1 cellular context compared by ENCODE assay signal in genomic region chr15:64437982-64438381, GRCh38.
TF ChIP-seq lines count a peak whose summit lies in the region.

No MANE protein-coding gene starts in this region.

TF ChIP-seq in HepG2, 621 proteins besides CTCF, POLR2A, EP300 and RAD21:
- no peak for TF ChIP-seq NONO (IDR thresholded peaks at IDR 0.05)
- no peak for TF ChIP-seq NONO (CRISPR knock-in tag; conservative IDR thresholded peaks at IDR 0.05)
- no peak for TF ChIP-seq REST (IDR thresholded peaks at IDR 0.05; ENCODE audit: borderline replicate concordance in 1 of 2, low read depth in 1 of 2, low read length in 2 of 2)
- TF ChIP-seq TRIM22 (IDR thresholded peaks at IDR 0.05): no peak
- TF ChIP-seq NR2F2 (IDR thresholded peaks at IDR 0.05; ENCODE audit: borderline replicate concordance, low read depth): no peak
- no peak for TF ChIP-seq ZNF709 (CRISPR knock-in tag; IDR thresholded peaks at IDR 0.05)
- TF ChIP-seq, protein P1, sequence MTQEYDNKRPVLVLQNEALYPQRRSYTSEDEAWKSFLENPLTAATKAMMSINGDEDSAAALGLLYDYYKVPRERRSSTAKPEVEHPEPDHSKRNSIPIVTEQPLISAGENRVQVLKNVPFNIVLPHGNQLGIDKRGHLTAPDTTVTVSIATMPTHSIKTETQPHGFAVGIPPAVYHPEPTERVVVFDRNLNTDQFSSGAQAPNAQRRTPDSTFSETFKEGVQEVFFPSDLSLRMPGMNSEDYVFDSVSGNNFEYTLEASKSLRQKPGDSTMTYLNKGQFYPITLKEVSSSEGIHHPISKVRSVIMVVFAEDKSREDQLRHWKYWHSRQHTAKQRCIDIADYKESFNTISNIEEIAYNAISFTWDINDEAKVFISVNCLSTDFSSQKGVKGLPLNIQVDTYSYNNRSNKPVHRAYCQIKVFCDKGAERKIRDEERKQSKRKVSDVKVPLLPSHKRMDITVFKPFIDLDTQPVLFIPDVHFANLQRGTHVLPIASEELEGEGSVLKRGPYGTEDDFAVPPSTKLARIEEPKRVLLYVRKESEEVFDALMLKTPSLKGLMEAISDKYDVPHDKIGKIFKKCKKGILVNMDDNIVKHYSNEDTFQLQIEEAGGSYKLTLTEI (CRISPR knock-in tag; conservative IDR thresholded peaks at IDR 0.05): no peak
- TF ChIP-seq RBAK (CRISPR knock-in tag; IDR thresholded peaks at IDR 0.05): no peak
- no peak for TF ChIP-seq TFAP4 (IDR thresholded peaks at IDR 0.05; ENCODE audit: borderline replicate concordance, low read depth)
- TF ChIP-seq GPBP1L1 (CRISPR knock-in tag; IDR thresholded peaks at IDR 0.05): no peak
- TF ChIP-seq, protein P2, sequence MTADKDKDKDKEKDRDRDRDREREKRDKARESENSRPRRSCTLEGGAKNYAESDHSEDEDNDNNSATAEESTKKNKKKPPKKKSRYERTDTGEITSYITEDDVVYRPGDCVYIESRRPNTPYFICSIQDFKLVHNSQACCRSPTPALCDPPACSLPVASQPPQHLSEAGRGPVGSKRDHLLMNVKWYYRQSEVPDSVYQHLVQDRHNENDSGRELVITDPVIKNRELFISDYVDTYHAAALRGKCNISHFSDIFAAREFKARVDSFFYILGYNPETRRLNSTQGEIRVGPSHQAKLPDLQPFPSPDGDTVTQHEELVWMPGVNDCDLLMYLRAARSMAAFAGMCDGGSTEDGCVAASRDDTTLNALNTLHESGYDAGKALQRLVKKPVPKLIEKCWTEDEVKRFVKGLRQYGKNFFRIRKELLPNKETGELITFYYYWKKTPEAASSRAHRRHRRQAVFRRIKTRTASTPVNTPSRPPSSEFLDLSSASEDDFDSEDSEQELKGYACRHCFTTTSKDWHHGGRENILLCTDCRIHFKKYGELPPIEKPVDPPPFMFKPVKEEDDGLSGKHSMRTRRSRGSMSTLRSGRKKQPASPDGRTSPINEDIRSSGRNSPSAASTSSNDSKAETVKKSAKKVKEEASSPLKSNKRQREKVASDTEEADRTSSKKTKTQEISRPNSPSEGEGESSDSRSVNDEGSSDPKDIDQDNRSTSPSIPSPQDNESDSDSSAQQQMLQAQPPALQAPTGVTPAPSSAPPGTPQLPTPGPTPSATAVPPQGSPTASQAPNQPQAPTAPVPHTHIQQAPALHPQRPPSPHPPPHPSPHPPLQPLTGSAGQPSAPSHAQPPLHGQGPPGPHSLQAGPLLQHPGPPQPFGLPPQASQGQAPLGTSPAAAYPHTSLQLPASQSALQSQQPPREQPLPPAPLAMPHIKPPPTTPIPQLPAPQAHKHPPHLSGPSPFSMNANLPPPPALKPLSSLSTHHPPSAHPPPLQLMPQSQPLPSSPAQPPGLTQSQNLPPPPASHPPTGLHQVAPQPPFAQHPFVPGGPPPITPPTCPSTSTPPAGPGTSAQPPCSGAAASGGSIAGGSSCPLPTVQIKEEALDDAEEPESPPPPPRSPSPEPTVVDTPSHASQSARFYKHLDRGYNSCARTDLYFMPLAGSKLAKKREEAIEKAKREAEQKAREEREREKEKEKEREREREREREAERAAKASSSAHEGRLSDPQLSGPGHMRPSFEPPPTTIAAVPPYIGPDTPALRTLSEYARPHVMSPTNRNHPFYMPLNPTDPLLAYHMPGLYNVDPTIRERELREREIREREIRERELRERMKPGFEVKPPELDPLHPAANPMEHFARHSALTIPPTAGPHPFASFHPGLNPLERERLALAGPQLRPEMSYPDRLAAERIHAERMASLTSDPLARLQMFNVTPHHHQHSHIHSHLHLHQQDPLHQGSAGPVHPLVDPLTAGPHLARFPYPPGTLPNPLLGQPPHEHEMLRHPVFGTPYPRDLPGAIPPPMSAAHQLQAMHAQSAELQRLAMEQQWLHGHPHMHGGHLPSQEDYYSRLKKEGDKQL (CRISPR knock-in tag; IDR thresholded peaks at IDR 0.05; ENCODE audit: low read depth): no peak
- no peak for TF ChIP-seq JDP2 (CRISPR knock-in tag; IDR thresholded peaks at IDR 0.05; ENCODE audit: borderline replicate concordance)
